ENCODE assay signal across 1 cellular context in the genomic region with DNA sequence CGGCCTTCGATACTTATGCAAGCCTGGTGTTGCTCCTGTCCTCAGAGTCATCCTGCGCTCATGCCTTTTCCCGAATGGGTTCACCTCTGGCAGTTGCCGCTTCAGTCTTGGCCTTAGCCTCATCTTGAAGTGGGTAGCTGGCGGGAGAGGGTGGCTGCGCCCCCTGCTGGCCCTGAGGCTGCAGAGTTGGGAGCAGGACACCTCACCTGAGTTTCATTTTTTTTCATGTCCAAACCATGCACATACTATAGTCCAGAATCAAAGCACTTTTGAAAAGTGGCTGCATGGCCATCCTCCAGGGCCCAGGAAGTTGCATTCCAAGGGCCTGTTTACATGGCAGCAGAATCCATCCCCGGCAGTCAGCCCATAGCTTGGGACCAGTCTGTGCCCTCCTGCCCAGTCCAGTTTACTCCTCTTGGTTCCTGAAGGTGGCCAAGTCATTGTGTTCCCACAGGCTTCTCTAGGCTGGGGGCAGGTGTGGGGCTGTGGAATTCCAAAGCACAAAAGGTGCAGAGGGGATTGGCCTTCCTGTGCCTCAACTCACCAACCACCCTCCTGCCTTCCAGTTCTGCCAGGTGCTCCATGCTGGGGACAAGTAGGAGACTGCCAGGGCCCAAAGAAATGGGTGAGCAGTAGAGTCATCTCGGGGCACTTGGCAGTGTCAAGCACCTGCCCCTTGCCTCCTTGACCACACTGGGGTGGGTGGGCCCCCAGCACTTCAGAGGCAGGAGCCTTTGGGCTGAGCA.
A peak's percentile ranks its signal among the peaks of the same experiment; 100 is the strongest.
TF ChIP-seq lines count a peak whose summit lies in the region.

No MANE protein-coding gene starts in this region.

TF ChIP-seq in HepG2, 621 proteins besides CTCF, POLR2A, EP300 and RAD21 (continued from another document and continues in another):
- no peak for TF ChIP-seq PAX8 (CRISPR knock-in tag; IDR thresholded peaks at IDR 0.05; ENCODE audit: borderline replicate concordance)
- TF ChIP-seq, protein P1, sequence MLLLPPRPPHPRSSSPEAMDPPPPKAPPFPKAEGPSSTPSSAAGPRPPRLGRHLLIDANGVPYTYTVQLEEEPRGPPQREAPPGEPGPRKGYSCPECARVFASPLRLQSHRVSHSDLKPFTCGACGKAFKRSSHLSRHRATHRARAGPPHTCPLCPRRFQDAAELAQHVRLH (CRISPR knock-in tag; IDR thresholded peaks at IDR 0.05; ENCODE audit: borderline replicate concordance, low read depth) = peak; percentile 28; the same call in 1 of the 2 replicates
- TF ChIP-seq, protein P2, sequence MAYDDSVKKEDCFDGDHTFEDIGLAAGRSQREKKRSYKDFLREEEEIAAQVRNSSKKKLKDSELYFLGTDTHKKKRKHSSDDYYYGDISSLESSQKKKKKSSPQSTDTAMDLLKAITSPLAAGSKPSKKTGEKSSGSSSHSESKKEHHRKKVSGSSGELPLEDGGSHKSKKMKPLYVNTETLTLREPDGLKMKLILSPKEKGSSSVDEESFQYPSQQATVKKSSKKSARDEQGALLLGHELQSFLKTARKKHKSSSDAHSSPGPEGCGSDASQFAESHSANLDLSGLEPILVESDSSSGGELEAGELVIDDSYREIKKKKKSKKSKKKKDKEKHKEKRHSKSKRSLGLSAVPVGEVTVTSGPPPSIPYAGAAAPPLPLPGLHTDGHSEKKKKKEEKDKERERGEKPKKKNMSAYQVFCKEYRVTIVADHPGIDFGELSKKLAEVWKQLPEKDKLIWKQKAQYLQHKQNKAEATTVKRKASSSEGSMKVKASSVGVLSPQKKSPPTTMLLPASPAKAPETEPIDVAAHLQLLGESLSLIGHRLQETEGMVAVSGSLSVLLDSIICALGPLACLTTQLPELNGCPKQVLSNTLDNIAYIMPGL (CRISPR knock-in tag; IDR thresholded peaks at IDR 0.05; ENCODE audit: borderline replicate concordance in 1 of 2, low read depth in 1 of 2) = 0 out of 4 replicates have a peak, but pooled peaks of 1 of the 2 experiments have one; percentile 54
- no peak for TF ChIP-seq ZMYM2 (CRISPR knock-in tag; IDR thresholded peaks at IDR 0.05)
- no peak for TF ChIP-seq ZKSCAN5 (CRISPR knock-in tag; IDR thresholded peaks at IDR 0.05)
- TF ChIP-seq HOXA9 (CRISPR knock-in tag; IDR thresholded peaks at IDR 0.05; ENCODE audit: borderline replicate concordance) = no peak
- TF ChIP-seq ZMYM4 (CRISPR knock-in tag; IDR thresholded peaks at IDR 0.05) = no peak
- peak; percentile 42; the same call in 1 of the 2 replicates for TF ChIP-seq MED1 (CRISPR knock-in tag; IDR thresholded peaks at IDR 0.05)
- TF ChIP-seq SPEN (CRISPR knock-in tag; IDR thresholded peaks at IDR 0.05; ENCODE audit: low read depth) = 0 out of 2 replicates have a peak, but pooled peaks have one; percentile 21
- 0 out of 2 replicates have a peak, but pooled peaks have one; percentile 17 for TF ChIP-seq ZNF501 (CRISPR knock-in tag; IDR thresholded peaks at IDR 0.05)
- TF ChIP-seq MAZ (IDR thresholded peaks at IDR 0.05; ENCODE audit: borderline replicate concordance, low read depth, low read length) = no peak
- peak; percentile 60; the same call in 1 of the 2 replicates for TF ChIP-seq MAZ (CRISPR knock-in tag; IDR thresholded peaks at IDR 0.05; ENCODE audit: low read depth)
- TF ChIP-seq, protein P3, sequence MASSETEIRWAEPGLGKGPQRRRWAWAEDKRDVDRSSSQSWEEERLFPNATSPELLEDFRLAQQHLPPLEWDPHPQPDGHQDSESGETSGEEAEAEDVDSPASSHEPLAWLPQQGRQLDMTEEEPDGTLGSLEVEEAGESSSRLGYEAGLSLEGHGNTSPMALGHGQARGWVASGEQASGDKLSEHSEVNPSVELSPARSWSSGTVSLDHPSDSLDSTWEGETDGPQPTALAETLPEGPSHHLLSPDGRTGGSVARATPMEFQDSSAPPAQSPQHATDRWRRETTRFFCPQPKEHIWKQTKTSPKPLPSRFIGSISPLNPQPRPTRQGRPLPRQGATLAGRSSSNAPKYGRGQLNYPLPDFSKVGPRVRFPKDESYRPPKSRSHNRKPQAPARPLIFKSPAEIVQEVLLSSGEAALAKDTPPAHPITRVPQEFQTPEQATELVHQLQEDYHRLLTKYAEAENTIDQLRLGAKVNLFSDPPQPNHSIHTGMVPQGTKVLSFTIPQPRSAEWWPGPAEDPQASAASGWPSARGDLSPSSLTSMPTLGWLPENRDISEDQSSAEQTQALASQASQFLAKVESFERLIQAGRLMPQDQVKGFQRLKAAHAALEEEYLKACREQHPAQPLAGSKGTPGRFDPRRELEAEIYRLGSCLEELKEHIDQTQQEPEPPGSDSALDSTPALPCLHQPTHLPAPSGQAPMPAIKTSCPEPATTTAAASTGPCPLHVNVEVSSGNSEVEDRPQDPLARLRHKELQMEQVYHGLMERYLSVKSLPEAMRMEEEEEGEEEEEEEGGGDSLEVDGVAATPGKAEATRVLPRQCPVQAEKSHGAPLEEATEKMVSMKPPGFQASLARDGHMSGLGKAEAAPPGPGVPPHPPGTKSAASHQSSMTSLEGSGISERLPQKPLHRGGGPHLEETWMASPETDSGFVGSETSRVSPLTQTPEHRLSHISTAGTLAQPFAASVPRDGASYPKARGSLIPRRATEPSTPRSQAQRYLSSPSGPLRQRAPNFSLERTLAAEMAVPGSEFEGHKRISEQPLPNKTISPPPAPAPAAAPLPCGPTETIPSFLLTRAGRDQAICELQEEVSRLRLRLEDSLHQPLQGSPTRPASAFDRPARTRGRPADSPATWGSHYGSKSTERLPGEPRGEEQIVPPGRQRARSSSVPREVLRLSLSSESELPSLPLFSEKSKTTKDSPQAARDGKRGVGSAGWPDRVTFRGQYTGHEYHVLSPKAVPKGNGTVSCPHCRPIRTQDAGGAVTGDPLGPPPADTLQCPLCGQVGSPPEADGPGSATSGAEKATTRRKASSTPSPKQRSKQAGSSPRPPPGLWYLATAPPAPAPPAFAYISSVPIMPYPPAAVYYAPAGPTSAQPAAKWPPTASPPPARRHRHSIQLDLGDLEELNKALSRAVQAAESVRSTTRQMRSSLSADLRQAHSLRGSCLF (CRISPR knock-in tag; IDR thresholded peaks at IDR 0.05; ENCODE audit: borderline replicate concordance) = no peak
- TF ChIP-seq ZNF124 (CRISPR knock-in tag; IDR thresholded peaks at IDR 0.05) = 0 out of 2 replicates have a peak, but pooled peaks have one; percentile 26
- no peak for TF ChIP-seq ZNF484 (CRISPR knock-in tag; IDR thresholded peaks at IDR 0.05; ENCODE audit: borderline replicate concordance, low read depth)
- no peak for TF ChIP-seq ATF1 (CRISPR knock-in tag; IDR thresholded peaks at IDR 0.05)
- TF ChIP-seq, protein P4, sequence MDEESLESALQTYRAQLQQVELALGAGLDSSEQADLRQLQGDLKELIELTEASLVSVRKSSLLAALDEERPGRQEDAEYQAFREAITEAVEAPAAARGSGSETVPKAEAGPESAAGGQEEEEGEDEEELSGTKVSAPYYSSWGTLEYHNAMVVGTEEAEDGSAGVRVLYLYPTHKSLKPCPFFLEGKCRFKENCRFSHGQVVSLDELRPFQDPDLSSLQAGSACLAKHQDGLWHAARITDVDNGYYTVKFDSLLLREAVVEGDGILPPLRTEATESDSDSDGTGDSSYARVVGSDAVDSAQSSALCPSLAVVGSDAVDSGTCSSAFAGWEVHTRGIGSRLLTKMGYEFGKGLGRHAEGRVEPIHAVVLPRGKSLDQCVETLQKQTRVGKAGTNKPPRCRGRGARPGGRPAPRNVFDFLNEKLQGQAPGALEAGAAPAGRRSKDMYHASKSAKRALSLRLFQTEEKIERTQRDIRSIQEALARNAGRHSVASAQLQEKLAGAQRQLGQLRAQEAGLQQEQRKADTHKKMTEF (CRISPR knock-in tag; IDR thresholded peaks at IDR 0.05) = peak; percentile 32; the same call in 1 of the 2 replicates
- no peak for TF ChIP-seq HMG20B (CRISPR knock-in tag; conservative IDR thresholded peaks at IDR 0.05)
- TF ChIP-seq, protein P5, sequence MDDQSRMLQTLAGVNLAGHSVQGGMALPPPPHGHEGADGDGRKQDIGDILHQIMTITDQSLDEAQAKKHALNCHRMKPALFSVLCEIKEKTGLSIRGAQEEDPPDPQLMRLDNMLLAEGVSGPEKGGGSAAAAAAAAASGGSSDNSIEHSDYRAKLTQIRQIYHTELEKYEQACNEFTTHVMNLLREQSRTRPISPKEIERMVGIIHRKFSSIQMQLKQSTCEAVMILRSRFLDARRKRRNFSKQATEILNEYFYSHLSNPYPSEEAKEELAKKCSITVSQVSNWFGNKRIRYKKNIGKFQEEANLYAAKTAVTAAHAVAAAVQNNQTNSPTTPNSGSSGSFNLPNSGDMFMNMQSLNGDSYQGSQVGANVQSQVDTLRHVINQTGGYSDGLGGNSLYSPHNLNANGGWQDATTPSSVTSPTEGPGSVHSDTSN (CRISPR knock-in tag; IDR thresholded peaks at IDR 0.05; ENCODE audit: borderline replicate concordance) = no peak
- TF ChIP-seq, protein P6, sequence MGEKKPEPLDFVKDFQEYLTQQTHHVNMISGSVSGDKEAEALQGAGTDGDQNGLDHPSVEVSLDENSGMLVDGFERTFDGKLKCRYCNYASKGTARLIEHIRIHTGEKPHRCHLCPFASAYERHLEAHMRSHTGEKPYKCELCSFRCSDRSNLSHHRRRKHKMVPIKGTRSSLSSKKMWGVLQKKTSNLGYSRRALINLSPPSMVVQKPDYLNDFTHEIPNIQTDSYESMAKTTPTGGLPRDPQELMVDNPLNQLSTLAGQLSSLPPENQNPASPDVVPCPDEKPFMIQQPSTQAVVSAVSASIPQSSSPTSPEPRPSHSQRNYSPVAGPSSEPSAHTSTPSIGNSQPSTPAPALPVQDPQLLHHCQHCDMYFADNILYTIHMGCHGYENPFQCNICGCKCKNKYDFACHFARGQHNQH (CRISPR knock-in tag; IDR thresholded peaks at IDR 0.05) = 0 out of 2 replicates have a peak, but pooled peaks have one; percentile 20
- TF ChIP-seq POLR2G (IDR thresholded peaks at IDR 0.05; ENCODE audit: low read depth, low read length) = peak; percentile 58
- TF ChIP-seq CHD2 (IDR thresholded peaks at IDR 0.05; ENCODE audit: low read depth, low read length) = no peak
- TF ChIP-seq, protein P7, sequence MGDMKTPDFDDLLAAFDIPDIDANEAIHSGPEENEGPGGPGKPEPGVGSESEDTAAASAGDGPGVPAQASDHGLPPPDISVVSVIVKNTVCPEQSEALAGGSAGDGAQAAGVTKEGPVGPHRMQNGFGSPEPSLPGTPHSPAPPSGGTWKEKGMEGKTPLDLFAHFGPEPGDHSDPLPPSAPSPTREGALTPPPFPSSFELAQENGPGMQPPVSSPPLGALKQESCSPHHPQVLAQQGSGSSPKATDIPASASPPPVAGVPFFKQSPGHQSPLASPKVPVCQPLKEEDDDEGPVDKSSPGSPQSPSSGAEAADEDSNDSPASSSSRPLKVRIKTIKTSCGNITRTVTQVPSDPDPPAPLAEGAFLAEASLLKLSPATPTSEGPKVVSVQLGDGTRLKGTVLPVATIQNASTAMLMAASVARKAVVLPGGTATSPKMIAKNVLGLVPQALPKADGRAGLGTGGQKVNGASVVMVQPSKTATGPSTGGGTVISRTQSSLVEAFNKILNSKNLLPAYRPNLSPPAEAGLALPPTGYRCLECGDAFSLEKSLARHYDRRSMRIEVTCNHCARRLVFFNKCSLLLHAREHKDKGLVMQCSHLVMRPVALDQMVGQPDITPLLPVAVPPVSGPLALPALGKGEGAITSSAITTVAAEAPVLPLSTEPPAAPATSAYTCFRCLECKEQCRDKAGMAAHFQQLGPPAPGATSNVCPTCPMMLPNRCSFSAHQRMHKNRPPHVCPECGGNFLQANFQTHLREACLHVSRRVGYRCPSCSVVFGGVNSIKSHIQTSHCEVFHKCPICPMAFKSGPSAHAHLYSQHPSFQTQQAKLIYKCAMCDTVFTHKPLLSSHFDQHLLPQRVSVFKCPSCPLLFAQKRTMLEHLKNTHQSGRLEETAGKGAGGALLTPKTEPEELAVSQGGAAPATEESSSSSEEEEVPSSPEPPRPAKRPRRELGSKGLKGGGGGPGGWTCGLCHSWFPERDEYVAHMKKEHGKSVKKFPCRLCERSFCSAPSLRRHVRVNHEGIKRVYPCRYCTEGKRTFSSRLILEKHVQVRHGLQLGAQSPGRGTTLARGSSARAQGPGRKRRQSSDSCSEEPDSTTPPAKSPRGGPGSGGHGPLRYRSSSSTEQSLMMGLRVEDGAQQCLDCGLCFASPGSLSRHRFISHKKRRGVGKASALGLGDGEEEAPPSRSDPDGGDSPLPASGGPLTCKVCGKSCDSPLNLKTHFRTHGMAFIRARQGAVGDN (CRISPR knock-in tag; IDR thresholded peaks at IDR 0.05) = peak; percentile 62
- TF ChIP-seq, protein P8, sequence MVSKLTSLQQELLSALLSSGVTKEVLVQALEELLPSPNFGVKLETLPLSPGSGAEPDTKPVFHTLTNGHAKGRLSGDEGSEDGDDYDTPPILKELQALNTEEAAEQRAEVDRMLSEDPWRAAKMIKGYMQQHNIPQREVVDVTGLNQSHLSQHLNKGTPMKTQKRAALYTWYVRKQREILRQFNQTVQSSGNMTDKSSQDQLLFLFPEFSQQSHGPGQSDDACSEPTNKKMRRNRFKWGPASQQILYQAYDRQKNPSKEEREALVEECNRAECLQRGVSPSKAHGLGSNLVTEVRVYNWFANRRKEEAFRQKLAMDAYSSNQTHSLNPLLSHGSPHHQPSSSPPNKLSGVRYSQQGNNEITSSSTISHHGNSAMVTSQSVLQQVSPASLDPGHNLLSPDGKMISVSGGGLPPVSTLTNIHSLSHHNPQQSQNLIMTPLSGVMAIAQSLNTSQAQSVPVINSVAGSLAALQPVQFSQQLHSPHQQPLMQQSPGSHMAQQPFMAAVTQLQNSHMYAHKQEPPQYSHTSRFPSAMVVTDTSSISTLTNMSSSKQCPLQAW (CRISPR knock-in tag; IDR thresholded peaks at IDR 0.05) = 0 out of 2 replicates have a peak, but pooled peaks have one; percentile 6
- peak; percentile 78 for TF ChIP-seq KDM2A (CRISPR knock-in tag; IDR thresholded peaks at IDR 0.05; ENCODE audit: borderline replicate concordance, low read depth)
- peak; percentile 42; the same call in 1 of the 2 replicates for TF ChIP-seq ATF7-NPFF (CRISPR knock-in tag; IDR thresholded peaks at IDR 0.05; ENCODE audit: low read depth)
- TF ChIP-seq, protein P9, sequence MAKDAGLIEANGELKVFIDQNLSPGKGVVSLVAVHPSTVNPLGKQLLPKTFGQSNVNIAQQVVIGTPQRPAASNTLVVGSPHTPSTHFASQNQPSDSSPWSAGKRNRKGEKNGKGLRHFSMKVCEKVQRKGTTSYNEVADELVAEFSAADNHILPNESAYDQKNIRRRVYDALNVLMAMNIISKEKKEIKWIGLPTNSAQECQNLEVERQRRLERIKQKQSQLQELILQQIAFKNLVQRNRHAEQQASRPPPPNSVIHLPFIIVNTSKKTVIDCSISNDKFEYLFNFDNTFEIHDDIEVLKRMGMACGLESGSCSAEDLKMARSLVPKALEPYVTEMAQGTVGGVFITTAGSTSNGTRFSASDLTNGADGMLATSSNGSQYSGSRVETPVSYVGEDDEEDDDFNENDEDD (CRISPR knock-in tag; IDR thresholded peaks at IDR 0.05; ENCODE audit: borderline replicate concordance) = 0 out of 2 replicates have a peak, but pooled peaks have one; percentile 22
- 0 out of 2 replicates have a peak, but pooled peaks have one; percentile 47 for TF ChIP-seq ZNF558 (CRISPR knock-in tag; IDR thresholded peaks at IDR 0.05; ENCODE audit: borderline replicate concordance)
- TF ChIP-seq ZNF496 (CRISPR knock-in tag; IDR thresholded peaks at IDR 0.05; ENCODE audit: insufficient replicate concordance) = no peak
- 0 out of 2 replicates have a peak, but pooled peaks have one; percentile 35 for TF ChIP-seq ISL2 (CRISPR knock-in tag; IDR thresholded peaks at IDR 0.05)
- no peak for TF ChIP-seq SRSF1 (optimal IDR thresholded peaks at IDR 0.05; ENCODE audit: low read depth, low read length)
- 0 out of 2 replicates have a peak, but pooled peaks have one; percentile 42 for TF ChIP-seq ETV6 (CRISPR knock-in tag; conservative IDR thresholded peaks at IDR 0.05)
- peak; percentile 35; the same call in 1 of the 2 replicates for TF ChIP-seq ZNF235 (CRISPR knock-in tag; IDR thresholded peaks at IDR 0.05; ENCODE audit: borderline replicate concordance)
- TF ChIP-seq ZNF331 (CRISPR knock-in tag; IDR thresholded peaks at IDR 0.05) = peak; percentile 48; the same call in 1 of the 2 replicates
- no peak for TF ChIP-seq KLF11 (CRISPR knock-in tag; IDR thresholded peaks at IDR 0.05)
- 0 out of 2 replicates have a peak, but pooled peaks have one; percentile 38 for TF ChIP-seq REPIN1 (CRISPR knock-in tag; IDR thresholded peaks at IDR 0.05; ENCODE audit: borderline replicate concordance, low read depth)
- TF ChIP-seq NR2F6 (IDR thresholded peaks at IDR 0.05) = no peak
- no peak for TF ChIP-seq NR2F6 (CRISPR knock-in tag; IDR thresholded peaks at IDR 0.05)
